ENCODE assay signal across 8 cellular contexts in genomic region chr16:88233621-88234441, GRCh38.
A peak's percentile ranks its signal among the peaks of the same experiment; 100 is the strongest.
DNase-seq lines count a peak whose midpoint lies in the region; ATAC-seq and TF ChIP-seq lines count a peak whose summit lies in the region.
"Not testable (repeated sequence)": the region's sequence is repeated elsewhere in the genome, so short reads cannot be mapped to it uniquely, and the experiment has no call there.

No MANE protein-coding gene starts in this region.

- peak overlapping the region; percentile 94 for H2BK120ac ChIP-seq in mesenchymal stem cell (ENCODE audit: low read depth, low read length)
- H2BK120ac ChIP-seq in trophoblast cell (ENCODE audit: insufficient read depth, low read length, poor library complexity), result not testable (repeated sequence)

- H3K27me3 ChIP-seq in ACC112 (ENCODE audit: insufficient read depth, low read length); body of pancreas; esophagus muscularis mucosa; hepatocyte; mesenchymal stem cell (ENCODE audit: control insufficient read depth in 1 of 2, insufficient read depth in 1 of 2, low read length in 2 of 2); trophoblast cell (ENCODE audit: insufficient read depth, low read length); subcutaneous abdominal adipose tissue (ENCODE audit: control insufficient read depth in 5 of 5, insufficient read depth in 4 of 5, low read length in 5 of 5): not testable (repeated sequence)

- not testable (repeated sequence) for TF ChIP-seq POLR2A in body of pancreas (IDR thresholded peaks at IDR 0.05); esophagus muscularis mucosa (IDR thresholded peaks at IDR 0.05; ENCODE audit: low read depth)

- WGBS in body of pancreas, 2 donors, result 80 to 83% methylated on average over 15 to 24 of the region's 25 CpGs
- 62% methylated on average over 9 of the region's 25 CpGs for WGBS in esophagus muscularis mucosa
- WGBS in hepatocyte (ENCODE audit: low lambda C conversion rate, missing lambda C conversion rate), result 65% methylated on average over 25 of the region's 25 CpGs
- WGBS in mesenchymal stem cell, result 78% methylated on average over 23 of the region's 25 CpGs
- no CpG with 5 or more reads among the region's 25 CpGs for WGBS in trophoblast cell (ENCODE audit: extremely low coverage, insufficient coverage, insufficient read length)

- intact Hi-C loops in body of pancreas (cut with DNase I); esophagus muscularis mucosa (cut with DNase I): not testable (repeated sequence)

- H3K4ac ChIP-seq in mesenchymal stem cell (ENCODE audit: low read depth in 1 of 2, low read length in 2 of 2), result peak overlapping the region; percentile 86 to 99
- H3K4ac ChIP-seq in trophoblast cell (ENCODE audit: low read depth, low read length), result not testable (repeated sequence)

- ATAC-seq in body of pancreas, result not testable (repeated sequence)

- peak overlapping the region; percentile 28 for H2BK15ac ChIP-seq in mesenchymal stem cell (ENCODE audit: low read depth, poor library complexity, severe bottlenecking)

- not testable (repeated sequence) for H4K20me1 ChIP-seq in hepatocyte (ENCODE audit: insufficient read depth, poor library complexity, severe bottlenecking)

- CTCF ChIA-PET in RWPE1 (lab: Yijun Ruan, JAX), result not testable (repeated sequence)

- H3K9me3 ChIP-seq in body of pancreas; esophagus muscularis mucosa; hepatocyte (ENCODE audit: low read depth); mesenchymal stem cell (ENCODE audit: control insufficient read depth, low read length); trophoblast cell (ENCODE audit: insufficient read depth, low read depth, low read length); subcutaneous abdominal adipose tissue (ENCODE audit: control insufficient read depth in 5 of 5, low read length in 5 of 5): not testable (repeated sequence)

- H3K18ac ChIP-seq in mesenchymal stem cell (ENCODE audit: low read depth in 1 of 2, low read length in 2 of 2), result peak overlapping the region; percentile 89 to 100
- peak overlapping the region; percentile 28 for H3K18ac ChIP-seq in trophoblast cell (ENCODE audit: low read length)

- peak overlapping the region; percentile 72 for H3K9ac ChIP-seq in mesenchymal stem cell (ENCODE audit: low read length)
- H3K9ac ChIP-seq in trophoblast cell (ENCODE audit: low read length); subcutaneous abdominal adipose tissue (ENCODE audit: low read length in 5 of 5): not testable (repeated sequence)

- TF ChIP-seq EP300 in esophagus muscularis mucosa (IDR thresholded peaks at IDR 0.05), result not testable (repeated sequence)

- DNase-seq in RWPE1 (ENCODE audit: low spot score); body of pancreas; hepatocyte (ENCODE audit: low spot score); mesenchymal stem cell; trophoblast cell: not testable (repeated sequence)
- DNase-seq in esophagus muscularis mucosa (ENCODE audit: extremely low spot score), result peak; percentile 50

- peak overlapping the region; percentile 6; the same call in 1 of the 2 replicates for H3K4me3 ChIP-seq in ACC112 (ENCODE audit: low read depth, low read length)
- not testable (repeated sequence) for H3K4me3 ChIP-seq in body of pancreas; esophagus muscularis mucosa; hepatocyte; mesenchymal stem cell (ENCODE audit: insufficient read depth in 1 of 2, low read depth in 1 of 2, low read length in 2 of 2); trophoblast cell (ENCODE audit: low read depth, low read length); subcutaneous abdominal adipose tissue (ENCODE audit: low read depth in 1 of 5, low read length in 5 of 5)

- H3K27ac ChIP-seq in ACC112 (ENCODE audit: low read depth, low read length) (peak overlapping the region; percentile 87), RWPE1 (peak overlapping the region; percentile 57; the same call in 1 of the 2 replicates), body of pancreas (peak overlapping the region; percentile 58 to 85 (median 80)), esophagus muscularis mucosa (replicated peaks in 1 of 4) (peak overlapping the region; percentile 54 to 74 (median 62)), hepatocyte (peak overlapping the region; percentile 95), subcutaneous abdominal adipose tissue (ENCODE audit: low read depth, low read length) (peak overlapping the region; percentile 16)
- not testable (repeated sequence) for H3K27ac ChIP-seq in mesenchymal stem cell (ENCODE audit: low read length, poor library complexity, severe bottlenecking); trophoblast cell (ENCODE audit: low read depth, low read length)

- POLR2A ChIA-PET in RWPE1 (lab: Yijun Ruan, JAX; ENCODE audit: low non-redundant PET), result not testable (repeated sequence)

- not testable (repeated sequence) for H3K79me2 ChIP-seq in ACC112 (ENCODE audit: control insufficient read depth, insufficient read depth, low read length, unreplicated experiment); hepatocyte; trophoblast cell (ENCODE audit: control insufficient read depth, insufficient read depth, low read length, poor library complexity)

- H3K4me1 ChIP-seq in ACC112 (ENCODE audit: control insufficient read depth, insufficient read depth, low read length, unreplicated experiment), result peaks cover 34% of the 10 kb centered on the region
- peaks cover 44% of the 10 kb centered on the region for H3K4me1 ChIP-seq in body of pancreas
- peaks cover 21 to 45% (median 30%) of the 10 kb centered on the region in 4 donors for H3K4me1 ChIP-seq in esophagus muscularis mucosa
- peaks cover 33% of the 10 kb centered on the region for H3K4me1 ChIP-seq in hepatocyte (ENCODE audit: insufficient read depth)
- peaks cover 18% of the 10 kb centered on the region for H3K4me1 ChIP-seq in mesenchymal stem cell (ENCODE audit: control insufficient read depth, insufficient read depth, low read depth, low read length)
- H3K4me1 ChIP-seq in trophoblast cell (ENCODE audit: control insufficient read depth in 1 of 2, insufficient read depth in 2 of 2, low read length in 2 of 2), result peaks cover 22 to 25% of the 10 kb centered on the region in 2 experiments
- peaks cover 0 to 17% (median 0%) of the 10 kb centered on the region in 5 donors for H3K4me1 ChIP-seq in subcutaneous abdominal adipose tissue (ENCODE audit: control insufficient read depth in 5 of 5, insufficient read depth in 5 of 5, low read length in 5 of 5)

- H4K91ac ChIP-seq in mesenchymal stem cell (ENCODE audit: low read length) (peak overlapping the region; percentile 98), trophoblast cell (ENCODE audit: low read depth, low read length) (peak overlapping the region; percentile 89)

- H4K8ac ChIP-seq in mesenchymal stem cell (ENCODE audit: low read length) (peak overlapping the region; percentile 90), trophoblast cell (ENCODE audit: low read depth, low read length) (peak overlapping the region; percentile 21)

- not testable (repeated sequence) for H3K23ac ChIP-seq in mesenchymal stem cell (ENCODE audit: low read length in 2 of 2); trophoblast cell (ENCODE audit: low read length)

- H2BK12ac ChIP-seq in mesenchymal stem cell (ENCODE audit: low read length in 2 of 2), result peak overlapping the region; percentile 33 to 100
- H2BK12ac ChIP-seq in trophoblast cell (ENCODE audit: low read length), result peak overlapping the region; percentile 70

- peak overlapping the region in 1 of 2 experiments; percentile 99 for H3K14ac ChIP-seq in mesenchymal stem cell (ENCODE audit: low read length in 2 of 2)
- peak overlapping the region; percentile 33 for H3K14ac ChIP-seq in trophoblast cell (ENCODE audit: low read length)

- not testable (repeated sequence) for H2BK5ac ChIP-seq in mesenchymal stem cell (ENCODE audit: low read depth, low read length, poor library complexity, severe bottlenecking)
- H2BK5ac ChIP-seq in trophoblast cell (ENCODE audit: low read depth, low read length, poor library complexity), result peak overlapping the region; percentile 14

- not testable (repeated sequence) for H2AK5ac ChIP-seq in mesenchymal stem cell (ENCODE audit: low read length, severe bottlenecking)
- peak overlapping the region; percentile 59 for H2AK5ac ChIP-seq in trophoblast cell (ENCODE audit: low read length)

- not testable (repeated sequence) for TF ChIP-seq CTCF in RWPE1 (conservative IDR thresholded peaks at IDR 0.05; ENCODE audit: low read depth); body of pancreas (IDR thresholded peaks at IDR 0.05); esophagus muscularis mucosa (IDR thresholded peaks at IDR 0.05); hepatocyte (IDR thresholded peaks at IDR 0.05; ENCODE audit: poor library complexity)

- not testable (repeated sequence) for H3K79me1 ChIP-seq in mesenchymal stem cell (replicated peaks; ENCODE audit: low read length, poor library complexity, severe bottlenecking)
- H3K79me1 ChIP-seq in trophoblast cell (ENCODE audit: low read length), result peaks cover 22% of the 10 kb centered on the region

- H3K36me3 ChIP-seq in ACC112 (ENCODE audit: insufficient read depth, low read length); body of pancreas (replicated peaks in 1 of 2; ENCODE audit: insufficient read depth in 1 of 2, low read depth in 2 of 2); esophagus muscularis mucosa; hepatocyte (replicated peaks; ENCODE audit: insufficient read depth, low read depth); mesenchymal stem cell (ENCODE audit: control insufficient read depth in 1 of 2, insufficient read depth in 2 of 2, low read depth in 1 of 2, low read length in 2 of 2); trophoblast cell (ENCODE audit: control insufficient read depth in 1 of 2, insufficient read depth in 2 of 2, low read length in 2 of 2); subcutaneous abdominal adipose tissue (ENCODE audit: control insufficient read depth in 5 of 5, insufficient read depth in 5 of 5, low read length in 5 of 5): not testable (repeated sequence)

- not testable (repeated sequence) for H3K4me2 ChIP-seq in hepatocyte; mesenchymal stem cell (ENCODE audit: low read length, poor library complexity, severe bottlenecking); trophoblast cell (ENCODE audit: low read length)

- H3K9me2 ChIP-seq in hepatocyte (replicated peaks; ENCODE audit: insufficient read depth), result not testable (repeated sequence)

- H2AFZ ChIP-seq in ACC112 (ENCODE audit: low read length, unreplicated experiment); hepatocyte; mesenchymal stem cell (ENCODE audit: low read depth, low read length); trophoblast cell (ENCODE audit: insufficient read depth, low read length, poor library complexity): not testable (repeated sequence)

- not testable (repeated sequence) for H4K12ac ChIP-seq in trophoblast cell (ENCODE audit: low read depth, low read length)
